8 cellular contexts compared by ENCODE assay signal in the genomic region with DNA sequence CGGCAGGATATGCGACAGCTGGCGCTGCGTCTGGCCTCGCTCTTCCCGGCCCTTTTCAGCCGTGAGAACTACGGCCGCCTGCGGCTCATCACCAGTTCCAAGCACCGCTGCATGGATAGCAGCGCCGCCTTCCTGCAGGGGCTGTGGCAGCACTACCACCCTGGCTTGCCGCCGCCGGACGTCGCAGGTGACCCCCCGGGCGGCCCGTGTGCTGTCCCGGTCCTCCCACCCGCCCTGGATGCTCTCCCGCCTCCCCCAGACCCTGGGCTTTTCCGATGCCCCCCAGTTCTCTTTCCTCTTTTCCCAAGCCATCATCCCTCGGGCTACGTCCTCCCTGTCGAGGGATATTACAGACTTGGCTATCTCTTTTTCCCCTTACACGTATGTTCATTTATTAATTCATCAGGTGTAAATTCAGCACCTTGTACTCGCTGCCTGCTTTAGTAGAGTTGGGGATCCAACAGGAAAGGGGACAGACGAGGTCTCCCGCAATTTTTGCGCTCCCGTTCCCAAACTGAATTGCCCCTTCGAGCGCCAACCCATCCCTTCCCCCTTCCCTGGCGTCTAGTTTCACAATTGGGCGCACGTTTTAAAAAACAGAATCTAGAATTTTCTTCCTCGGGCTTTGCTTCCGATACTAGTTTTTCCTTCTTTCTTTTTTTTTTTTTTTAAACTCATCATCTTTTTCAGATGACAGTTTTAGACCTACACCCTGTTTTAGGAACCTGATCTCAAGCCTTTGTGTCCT. TPM values are rescaled to one million over a fixed set of nuclear protein-coding genes. Genes with fewer than 3 reads are reported as not detected.
DNase-seq lines count a peak whose midpoint lies in the region; ATAC-seq and TF ChIP-seq lines count a peak whose summit lies in the region.

No MANE protein-coding gene starts in this region.

- no peaks in the 10 kb centered on the region for H3K9me3 ChIP-seq in hepatocyte (ENCODE audit: low read depth)

- WGBS in hepatocyte (ENCODE audit: low lambda C conversion rate, missing lambda C conversion rate): 2% methylated on average over 18 of the region's 41 CpGs

- peak overlapping the region; percentile 88 for H3K4me2 ChIP-seq in hepatocyte

- H2AFZ ChIP-seq in hepatocyte: peak overlapping the region; percentile 91

- H3K4me1 ChIP-seq in hepatocyte (ENCODE audit: insufficient read depth): peaks cover 23% of the 10 kb centered on the region

- H4K20me1 ChIP-seq in hepatocyte (ENCODE audit: insufficient read depth, poor library complexity, severe bottlenecking): peaks cover 4% of the 10 kb centered on the region

- TF ChIP-seq CTCF in hepatocyte (IDR thresholded peaks at IDR 0.05; ENCODE audit: poor library complexity): peak; percentile 62

- no peaks in the 10 kb centered on the region for H3K9me2 ChIP-seq in hepatocyte (replicated peaks; ENCODE audit: insufficient read depth)

- H3K4me3 ChIP-seq in hepatocyte: peak overlapping the region; percentile 92

- no peaks in the 10 kb centered on the region for H3K27me3 ChIP-seq in hepatocyte

- H3K27ac ChIP-seq in hepatocyte: peak overlapping the region; percentile 97

- DNase-seq in ELF-1 (ENCODE audit: low read depth, low spot score) (peak; percentile 72), HUDEP-2 (lab: John Stamatoyannopoulos, UW; ENCODE audit: unreplicated experiment in 76 of 76) (peak in 52 of 76 experiments; percentile 9 to 71 (median 41)), anterior cingulate cortex (lab: John Stamatoyannopoulos, UW) (peak in 45 of 58 donors; percentile 3 to 61 (median 40)), hepatocyte (ENCODE audit: low spot score) (peak; percentile 86), retina (peak; percentile 34), NCI-H774 (lab: John Stamatoyannopoulos, UW) (no peak)

- H3K79me2 ChIP-seq in hepatocyte: peaks cover 44% of the 10 kb centered on the region

- H3K36me3 ChIP-seq in hepatocyte (replicated peaks; ENCODE audit: insufficient read depth, low read depth): no peaks in the 10 kb centered on the region

- ATAC-seq in GM21447 (IDR thresholded peaks at IDR 0.05; ENCODE audit: unreplicated experiment) (peak; percentile 65), SK-N-SH treated with all-trans-retinoic acid at 6 μM for 48 hours (peak; percentile 86)

TF ChIP-seq in SK-N-SH treated with all-trans-retinoic acid at 6 μM for 48 hours, 23 proteins besides CTCF, POLR2A, EP300 and RAD21:
- TF ChIP-seq ISL1 (CRISPR knock-in tag; IDR thresholded peaks at IDR 0.05) (no peak), SNAI2 (CRISPR knock-in tag; IDR thresholded peaks at IDR 0.05) (no peak), TOX (CRISPR knock-in tag; IDR thresholded peaks at IDR 0.05; ENCODE audit: borderline replicate concordance) (no peak), CSDC2 (CRISPR knock-in tag; IDR thresholded peaks at IDR 0.05) (no peak), ZNF8 (CRISPR knock-in tag; IDR thresholded peaks at IDR 0.05) (no peak), PPARA (CRISPR knock-in tag; IDR thresholded peaks at IDR 0.05; ENCODE audit: borderline replicate concordance) (no peak), ZNF70 (CRISPR knock-in tag; IDR thresholded peaks at IDR 0.05) (no peak), OSR1 (CRISPR knock-in tag; IDR thresholded peaks at IDR 0.05) (no peak), GLIS3 (CRISPR knock-in tag; IDR thresholded peaks at IDR 0.05) (no peak), ZFP3 (CRISPR knock-in tag; IDR thresholded peaks at IDR 0.05) (no peak), ZNF565 (CRISPR knock-in tag; conservative IDR thresholded peaks at IDR 0.05; ENCODE audit: low read depth) (no peak), RARB (CRISPR knock-in tag; IDR thresholded peaks at IDR 0.05) (no peak), ZC3H10 (CRISPR knock-in tag; IDR thresholded peaks at IDR 0.05) (no peak)
- TF ChIP-seq, protein P1, sequence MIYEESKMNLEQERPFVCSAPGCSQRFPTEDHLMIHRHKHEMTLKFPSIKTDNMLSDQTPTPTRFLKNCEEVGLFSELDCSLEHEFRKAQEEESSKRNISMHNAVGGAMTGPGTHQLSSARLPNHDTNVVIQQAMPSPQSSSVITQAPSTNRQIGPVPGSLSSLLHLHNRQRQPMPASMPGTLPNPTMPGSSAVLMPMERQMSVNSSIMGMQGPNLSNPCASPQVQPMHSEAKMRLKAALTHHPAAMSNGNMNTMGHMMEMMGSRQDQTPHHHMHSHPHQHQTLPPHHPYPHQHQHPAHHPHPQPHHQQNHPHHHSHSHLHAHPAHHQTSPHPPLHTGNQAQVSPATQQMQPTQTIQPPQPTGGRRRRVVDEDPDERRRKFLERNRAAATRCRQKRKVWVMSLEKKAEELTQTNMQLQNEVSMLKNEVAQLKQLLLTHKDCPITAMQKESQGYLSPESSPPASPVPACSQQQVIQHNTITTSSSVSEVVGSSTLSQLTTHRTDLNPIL (CRISPR knock-in tag; IDR thresholded peaks at IDR 0.05; ENCODE audit: low read depth): no peak
- TF ChIP-seq, protein P2, sequence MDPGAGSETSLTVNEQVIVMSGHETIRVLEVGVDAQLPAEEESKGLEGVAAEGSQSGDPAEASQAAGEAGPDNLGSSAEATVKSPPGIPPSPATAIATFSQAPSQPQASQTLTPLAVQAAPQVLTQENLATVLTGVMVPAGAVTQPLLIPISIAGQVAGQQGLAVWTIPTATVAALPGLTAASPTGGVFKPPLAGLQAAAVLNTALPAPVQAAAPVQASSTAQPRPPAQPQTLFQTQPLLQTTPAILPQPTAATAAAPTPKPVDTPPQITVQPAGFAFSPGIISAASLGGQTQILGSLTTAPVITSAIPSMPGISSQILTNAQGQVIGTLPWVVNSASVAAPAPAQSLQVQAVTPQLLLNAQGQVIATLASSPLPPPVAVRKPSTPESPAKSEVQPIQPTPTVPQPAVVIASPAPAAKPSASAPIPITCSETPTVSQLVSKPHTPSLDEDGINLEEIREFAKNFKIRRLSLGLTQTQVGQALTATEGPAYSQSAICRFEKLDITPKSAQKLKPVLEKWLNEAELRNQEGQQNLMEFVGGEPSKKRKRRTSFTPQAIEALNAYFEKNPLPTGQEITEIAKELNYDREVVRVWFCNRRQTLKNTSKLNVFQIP (CRISPR knock-in tag; IDR thresholded peaks at IDR 0.05; ENCODE audit: borderline replicate concordance, low read depth): no peak

RNA-seq across cellular contexts. Expression of a gene that starts 0.8 kb away (rescaled TPM):
- total RNA-seq in hepatocyte: 52.3 and 56.1 TPM in 2 replicates
- 38.7 and 46.0 TPM in 2 replicates for polyA plus RNA-seq in hepatocyte
